Comparison of ENCODE assay signal across 8 cellular contexts in genomic region chr2:7118606-7119503, GRCh38.
A peak's percentile ranks its signal among the peaks of the same experiment; 100 is the strongest.
DNase-seq lines count a peak whose midpoint lies in the region; ATAC-seq and TF ChIP-seq lines count a peak whose summit lies in the region.

No MANE protein-coding gene starts in this region.

- no peak overlapping the region for H3K4me2 ChIP-seq in PC-3 (ENCODE audit: low read length)

- H3K27ac ChIP-seq in PC-3 (ENCODE audit: low read length): no peak overlapping the region
- no peak overlapping the region for H3K27ac ChIP-seq in esophagus muscularis mucosa (replicated peaks in 1 of 4)

- no TSS peak for BruUV-seq in PC-3 (replicated peaks; lab: Mats Ljungman, UMichigan)

- TF ChIP-seq CTCF in AG09319 (IDR thresholded peaks at IDR 0.05; ENCODE audit: low read depth, low read length): peak; percentile 51
- peak; percentile 89 for TF ChIP-seq CTCF in PC-3 (conservative IDR thresholded peaks at IDR 0.05; ENCODE audit: low read depth, low read length)
- peak in 2 of 3 experiments; percentile 15 to 23 for TF ChIP-seq CTCF in esophagus muscularis mucosa (IDR thresholded peaks at IDR 0.05)

- no peak for TF ChIP-seq EP300 in esophagus muscularis mucosa (IDR thresholded peaks at IDR 0.05)

- CTCF ChIA-PET in PC-3 (lab: Charles Lee): no interaction called here

- no peaks in the 10 kb centered on the region for H3K9me3 ChIP-seq in PC-3 (ENCODE audit: low read length)
- peaks cover 0 to 2% (median 0%) of the 10 kb centered on the region in 4 donors for H3K9me3 ChIP-seq in esophagus muscularis mucosa

- H3K36me3 ChIP-seq in PC-3 (ENCODE audit: low read depth, low read length) (no peaks in the 10 kb centered on the region), esophagus muscularis mucosa (no peaks in the 10 kb centered on the region)

- no peak overlapping the region for H3K4me3 ChIP-seq in PC-3 (ENCODE audit: low read length)
- H3K4me3 ChIP-seq in esophagus muscularis mucosa: no peak overlapping the region

- no peaks in the 10 kb centered on the region for H3F3A ChIP-seq in PC-3 (ENCODE audit: low read length, unreplicated experiment)

- peak; percentile 4 for DNase-seq in AG09319 (ENCODE audit: extremely low read depth, low read depth)
- DNase-seq in PC-3: peak; percentile 61
- DNase-seq in esophagus muscularis mucosa (ENCODE audit: extremely low spot score): peak; percentile 37
- DNase-seq in retina: peak; percentile 35
- no peak for DNase-seq in NCI-H128 (lab: John Stamatoyannopoulos, UW; ENCODE audit: unreplicated experiment)

- no peaks in the 10 kb centered on the region for H3K79me2 ChIP-seq in PC-3 (ENCODE audit: low read length)

- ATAC-seq in GM19395 (IDR thresholded peaks at IDR 0.05; ENCODE audit: unreplicated experiment) (peak; percentile 54), PC-3 (peak; percentile 89), HG03354 (IDR thresholded peaks at IDR 0.05; ENCODE audit: poor library complexity, severe bottlenecking, unreplicated experiment) (no peak), GM21737 (IDR thresholded peaks at IDR 0.05; ENCODE audit: unreplicated experiment) (no peak)

- no peak for TF ChIP-seq POLR2A in esophagus muscularis mucosa (IDR thresholded peaks at IDR 0.05; ENCODE audit: low read depth)

- H4K20me1 ChIP-seq in PC-3 (ENCODE audit: low read length): no peaks in the 10 kb centered on the region

- no peak overlapping the region for H3K9ac ChIP-seq in PC-3 (ENCODE audit: low read length)

- H3K4me1 ChIP-seq in PC-3 (ENCODE audit: insufficient read depth, low read length) (no peaks in the 10 kb centered on the region), esophagus muscularis mucosa (no peaks in the 10 kb centered on the region)

- intact Hi-C loops in PC-3 (cut with micrococcal nuclease): loop anchor here (1.0 to 2.0 kb wide), 6 partner anchors 84 to 1642 kb away; no protein-coding TSS in a partner anchor
- intact Hi-C loops in esophagus muscularis mucosa (cut with DNase I): no loop called here

- no peaks in the 10 kb centered on the region for H3K9me2 ChIP-seq in PC-3 (replicated peaks; ENCODE audit: low read length)

- 62% methylated on average over 9 of the region's 9 CpGs for WGBS in esophagus muscularis mucosa

- POLR2A ChIA-PET in PC-3 (lab: Charles Lee; ENCODE audit: unreplicated experiment): no interaction called here

- no peak overlapping the region for H2AFZ ChIP-seq in PC-3 (ENCODE audit: low read length)

- H3K27me3 ChIP-seq in PC-3 (ENCODE audit: low read length) (no peaks in the 10 kb centered on the region), esophagus muscularis mucosa (no peaks in the 10 kb centered on the region)

Comparison
In these comparisons a context has a peak if more than half of its experiments do, and no peak if none do; other contexts are left out.
1. CTCF ChIP-seq: peak in every context shown above with its lines; median percentile 89 in PC-3; 51 in AG09319; 19 in esophagus muscularis mucosa.
2. ATAC-seq: peak in GM19395 (single experiment) and PC-3 (single experiment); none in HG03354 (single experiment) and GM21737 (single experiment).